In the genomic region with DNA sequence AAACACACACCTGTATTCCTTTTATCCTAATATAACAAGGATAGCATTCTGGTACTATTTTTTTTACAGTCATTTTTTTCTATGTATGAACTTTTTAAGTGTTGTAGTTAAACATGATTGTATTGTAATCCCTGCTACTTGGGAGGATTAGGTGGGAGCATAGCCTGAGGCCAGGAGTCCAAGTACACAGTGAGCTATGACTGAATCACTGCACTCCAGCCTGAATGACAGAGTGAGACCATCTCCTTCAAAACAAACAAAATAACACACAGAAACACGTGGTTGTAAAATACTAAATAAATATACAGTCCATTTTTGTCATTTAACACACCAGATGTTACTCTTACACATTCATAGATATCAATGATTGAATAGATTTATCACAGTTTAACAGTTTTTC, we compare ENCODE assay signal across 26 cellular contexts. TPM values are rescaled to one million over a fixed set of nuclear protein-coding genes. Genes with fewer than 3 reads are reported as not detected.
DNase-seq lines count a peak whose midpoint lies in the region; ATAC-seq and TF ChIP-seq lines count a peak whose summit lies in the region.
"Had no signal": no experiment of that assay in that cellular context is flagged by ENCODE, and none has a peak within 500 bp of the region (broad histone marks: within the 10 kb centered on the region; RNA-seq: fewer than 3 reads in every experiment).

No MANE protein-coding gene starts in this region.

- peaks cover 38% of the 10 kb centered on the region for H3K36me3 ChIP-seq in IMR-90 (ENCODE audit: control insufficient read depth, insufficient read depth, low read length)
- peaks cover 74% of the 10 kb centered on the region for H3K36me3 ChIP-seq in RWPE2 (ENCODE audit: low read depth)
- peaks cover 23 to 51% (median 34%) of the 10 kb centered on the region in 4 donors for H3K36me3 ChIP-seq in upper lobe of left lung
- peaks cover 4 to 58% of the 10 kb centered on the region in 2 donors for H3K36me3 ChIP-seq in gastrocnemius medialis

- no peak overlapping the region for H3K27ac Mint-ChIP-seq in naive thymus-derived CD8-positive, alpha-beta T cell
- H3K27ac Mint-ChIP-seq: activated CD8-positive, alpha-beta memory T cell treated with anti-CD3 and anti-CD28 coated beads, Interleukin-2, amount 10 ng/mL, durations not matched to agents 7 days and 5 days; activated T-helper 17 cell treated with anti-CD3 and anti-CD28 coated beads, Interleukin-2, amount 50 U/mL, for 72 hours; CD4-positive, alpha-beta memory T cell had no signal

- H3K9ac ChIP-seq in IMR-90 (ENCODE audit: low read depth, low read length), result no peak overlapping the region

- no peaks in the 10 kb centered on the region for H3K27me3 Mint-ChIP-seq in naive thymus-derived CD8-positive, alpha-beta T cell
- H3K27me3 Mint-ChIP-seq: activated CD8-positive, alpha-beta memory T cell treated with anti-CD3 and anti-CD28 coated beads, Interleukin-2, amount 10 ng/mL, durations not matched to agents 7 days and 5 days; activated T-helper 17 cell treated with anti-CD3 and anti-CD28 coated beads, Interleukin-2, amount 50 U/mL, for 72 hours; CD4-positive, alpha-beta memory T cell had no signal

- DNase-seq in DMS53 treated with DMSO at 0.1 percent for 48 hours (lab: John Stamatoyannopoulos, UW; ENCODE audit: unreplicated experiment), result peak; percentile 13
- DNase-seq in IMR-90, result peak; percentile 54
- DNase-seq in RWPE2 (ENCODE audit: low spot score), result no peak
- peak; percentile 40 to 59 for DNase-seq in foreskin fibroblast
- no peak for DNase-seq in naive thymus-derived CD8-positive, alpha-beta T cell
- DNase-seq in upper lobe of left lung, result no peak
- no peak for DNase-seq in gastrocnemius medialis
- DNase-seq: activated CD8-positive, alpha-beta memory T cell treated with anti-CD3 and anti-CD28 coated beads, Interleukin-2, amount 10 ng/mL, durations not matched to agents 7 days and 5 days; adrenal gland; CD4-positive, alpha-beta memory T cell; central memory CD4-positive, alpha-beta T cell; DND-41; hippocampal formation; kidney glomerular epithelial cell; midbrain; NCI-H1417 treated with DMSO at 0.1 percent for 48 hours; NCI-H446; psoas muscle; stimulated activated CD8-positive, alpha-beta memory T cell treated with anti-CD3 and anti-CD28 coated beads, Interleukin-4, amount 100 ng/mL, for 48 hours; substantia nigra; T1000 had no signal

- no peak overlapping the region for H4K91ac ChIP-seq in IMR-90 (ENCODE audit: insufficient read depth, low read depth, low read length)

- dilution Hi-C loops in IMR-90 (cut with HindIII; ENCODE audit: low sequenced_read_pairs, unreplicated experiment), result no loop called here

- H3K27me3 ChIP-seq in IMR-90 (ENCODE audit: control insufficient read depth, insufficient read depth, low read length) (no peaks in the 10 kb centered on the region), RWPE2 (ENCODE audit: insufficient read depth, poor library complexity, severe bottlenecking) (no peaks in the 10 kb centered on the region), upper lobe of left lung (no peaks in the 10 kb centered on the region), gastrocnemius medialis (no peaks in the 10 kb centered on the region)
- H3K27me3 ChIP-seq: adrenal gland, esophagus muscularis mucosa, vagina had no signal

- POLR2A ChIA-PET in IMR-90 (lab: Charles Lee; ENCODE audit: unreplicated experiment), result no interaction called here
- POLR2A ChIA-PET in naive thymus-derived CD8-positive, alpha-beta T cell (lab: Charles Lee), result no interaction called here

- no peak overlapping the region for H2AK5ac ChIP-seq in IMR-90 (ENCODE audit: low read depth, low read length)

- ATAC-seq in IMR-90 (ENCODE audit: low read depth) (no peak), RWPE2 (ENCODE audit: low read depth) (peak; percentile 74), HG02610 (IDR thresholded peaks at IDR 0.05; ENCODE audit: unreplicated experiment) (no peak), upper lobe of left lung (ENCODE audit: low FRiP score in 2 of 2) (no peak), gastrocnemius medialis (no peak)
- ATAC-seq in naive thymus-derived CD8-positive, alpha-beta T cell, result no peak
- ATAC-seq: activated CD8-positive, alpha-beta memory T cell treated with anti-CD3 and anti-CD28 coated beads, Interleukin-2, amount 10 ng/mL, durations not matched to agents 7 days and 5 days; activated T-helper 17 cell treated with anti-CD3 and anti-CD28 coated beads, Interleukin-2, amount 50 U/mL, for 72 hours; psoas muscle had no signal

- H3K9me3 ChIP-seq in IMR-90 (ENCODE audit: control insufficient read depth, insufficient read depth, low read length) (peaks cover 24% of the 10 kb centered on the region), RWPE2 (ENCODE audit: severe bottlenecking) (peaks cover 21% of the 10 kb centered on the region), upper lobe of left lung (peaks cover 10 to 19% (median 17%) of the 10 kb centered on the region in 4 donors), gastrocnemius medialis (peaks cover 0 to 15% (median 2%) of the 10 kb centered on the region in 3 donors)
- H3K9me3 ChIP-seq: vagina had no signal

- TF ChIP-seq POLR2A in IMR-90 (IDR thresholded peaks at IDR 0.05; ENCODE audit: low read depth, low read length) (no peak), upper lobe of left lung (IDR thresholded peaks at IDR 0.05) (no peak), gastrocnemius medialis (IDR thresholded peaks at IDR 0.05) (no peak)

- CTCF ChIA-PET in IMR-90 (lab: Yijun Ruan, JAX), result no interaction called here

- TF ChIP-seq RAD21 in IMR-90 (IDR thresholded peaks at IDR 0.05; ENCODE audit: low read length), result no peak

- H4K8ac ChIP-seq in IMR-90 (ENCODE audit: low read depth in 2 of 2, low read length in 2 of 2), result no peak overlapping the region

- H2BK15ac ChIP-seq in IMR-90 (ENCODE audit: low read depth, low read length), result no peak overlapping the region

- H3K14ac ChIP-seq in IMR-90 (replicated peaks; ENCODE audit: low read depth, low read length), result no peak overlapping the region

- H3K4me3 ChIP-seq in IMR-90 (ENCODE audit: insufficient read depth, low read depth, low read length) (no peak overlapping the region), RWPE2 (ENCODE audit: severe bottlenecking) (no peak overlapping the region), foreskin fibroblast (ENCODE audit: low read depth in 1 of 2, low read length in 2 of 2) (no peak overlapping the region), upper lobe of left lung (no peak overlapping the region), gastrocnemius medialis (no peak overlapping the region)
- H3K4me3 ChIP-seq: adrenal gland, esophagus muscularis mucosa, psoas muscle, vagina had no signal

- peaks cover 6 to 21% of the 10 kb centered on the region in 2 experiments; a peak in 3 of 4 replicates for H3K79me1 ChIP-seq in IMR-90 (ENCODE audit: low read depth in 1 of 2, low read length in 2 of 2)

- no peak overlapping the region for H3K4me3 Mint-ChIP-seq in naive thymus-derived CD8-positive, alpha-beta T cell
- H3K4me3 Mint-ChIP-seq: activated CD8-positive, alpha-beta memory T cell treated with anti-CD3 and anti-CD28 coated beads, Interleukin-2, amount 10 ng/mL, durations not matched to agents 7 days and 5 days; activated T-helper 17 cell treated with anti-CD3 and anti-CD28 coated beads, Interleukin-2, amount 50 U/mL, for 72 hours; CD4-positive, alpha-beta memory T cell; neural crest cell had no signal

- H3K18ac ChIP-seq in IMR-90 (ENCODE audit: low read depth, low read length), result no peak overlapping the region

- H3K9me1 ChIP-seq in IMR-90 (ENCODE audit: insufficient read depth, low read length), result no peaks in the 10 kb centered on the region

- no peaks in the 10 kb centered on the region for H4K20me1 ChIP-seq in IMR-90 (ENCODE audit: insufficient read depth, low read length)

- H3K4ac ChIP-seq in IMR-90 (ENCODE audit: low read depth, low read length), result no peak overlapping the region

- no peak overlapping the region for H3K23ac ChIP-seq in IMR-90 (ENCODE audit: low read depth, low read length)

- no peak overlapping the region for H3K4me2 ChIP-seq in IMR-90 (ENCODE audit: low read depth, low read length)

- H3K36me3 Mint-ChIP-seq in naive thymus-derived CD8-positive, alpha-beta T cell, result peaks cover 39 to 77% (median 75%) of the 10 kb centered on the region in 3 donors

- H3K4me1 Mint-ChIP-seq in naive thymus-derived CD8-positive, alpha-beta T cell, result peaks cover 0 to 2% (median 0%) of the 10 kb centered on the region in 4 donors
- H3K4me1 Mint-ChIP-seq: activated CD8-positive, alpha-beta memory T cell treated with anti-CD3 and anti-CD28 coated beads, Interleukin-2, amount 10 ng/mL, durations not matched to agents 7 days and 5 days; activated T-helper 17 cell treated with anti-CD3 and anti-CD28 coated beads, Interleukin-2, amount 50 U/mL, for 72 hours; CD4-positive, alpha-beta memory T cell; neural crest cell had no signal

- H2BK120ac ChIP-seq in IMR-90 (ENCODE audit: low read depth, low read length), result no peak overlapping the region

- H2AK9ac ChIP-seq in IMR-90 (replicated peaks; ENCODE audit: low read depth, low read length, poor library complexity), result no peak overlapping the region

- BruUV-seq in IMR-90 (replicated peaks; lab: Mats Ljungman, UMichigan), result no TSS peak

- intact Hi-C loops in IMR-90 (cut with micrococcal nuclease) (no loop called here), gastrocnemius medialis (cut with DNase I; ENCODE audit: low total_unique reads) (no loop called here)

- no peak for TF ChIP-seq EP300 in upper lobe of left lung (IDR thresholded peaks at IDR 0.05)

- H2AFZ ChIP-seq in IMR-90 (replicated peaks; ENCODE audit: low read length, poor library complexity), result no peak overlapping the region

- no CpG with 5 or more reads among the region's 1 CpG for WGBS in IMR-90 (ENCODE audit: extremely low coverage in 2 of 2, insufficient read length in 1 of 2), 2 experiments
- 29 to 41% methylated on average over 1 of the region's 1 CpG for WGBS in upper lobe of left lung, 2 donors

- H3K4me1 ChIP-seq in IMR-90 (ENCODE audit: control insufficient read depth, insufficient read depth, low read length) (no peaks in the 10 kb centered on the region), RWPE2 (ENCODE audit: insufficient read depth, poor library complexity, severe bottlenecking) (no peaks in the 10 kb centered on the region), upper lobe of left lung (no peaks in the 10 kb centered on the region), gastrocnemius medialis (no peaks in the 10 kb centered on the region)
- H3K4me1 ChIP-seq: adrenal gland, esophagus muscularis mucosa, psoas muscle, vagina had no signal

- H3K27ac ChIP-seq in IMR-90 (ENCODE audit: insufficient read depth, low read length), result no peak overlapping the region
- no peak overlapping the region for H3K27ac ChIP-seq in RWPE2 (ENCODE audit: poor library complexity, severe bottlenecking)
- no peak overlapping the region for H3K27ac ChIP-seq in upper lobe of left lung
- H3K27ac ChIP-seq in gastrocnemius medialis, result no peak overlapping the region
- H3K27ac ChIP-seq: adrenal gland, esophagus muscularis mucosa, psoas muscle, vagina had no signal

- in situ Hi-C loops in IMR-90 (cut with MboI; ENCODE audit: low sequenced_read_pairs) (no loop called here), gastrocnemius medialis (cut with MboI; ENCODE audit: low sequenced_read_pairs in 4 of 4) (no loop called here)

- no peak overlapping the region for H3K56ac ChIP-seq in IMR-90 (ENCODE audit: extremely low read depth, insufficient read depth, low read length)

- H2BK20ac ChIP-seq in IMR-90 (ENCODE audit: low read depth, low read length), result no peak overlapping the region

- TF ChIP-seq CTCF in IMR-90 (conservative IDR thresholded peaks at IDR 0.05; ENCODE audit: low read depth, low read length) (no peak), RWPE2 (IDR thresholded peaks at IDR 0.05; ENCODE audit: poor library complexity, severe bottlenecking) (no peak), foreskin fibroblast (IDR thresholded peaks at IDR 0.05; ENCODE audit: low read depth, low read length) (no peak), upper lobe of left lung (IDR thresholded peaks at IDR 0.05) (no peak), gastrocnemius medialis (IDR thresholded peaks at IDR 0.05 in 4 of 5, conservative IDR thresholded peaks at IDR 0.05 in 1 of 5) (no peak)

- peaks cover 0 to 39% (median 24%) of the 10 kb centered on the region in 9 donors for H3K9me3 Mint-ChIP-seq in naive thymus-derived CD8-positive, alpha-beta T cell

- no peak overlapping the region for H2BK5ac ChIP-seq in IMR-90 (ENCODE audit: low read depth, low read length, poor library complexity, severe bottlenecking)

- no peak overlapping the region for H4K5ac ChIP-seq in IMR-90 (ENCODE audit: low read depth, low read length)

RNA-seq across cellular contexts. Expression of a gene that starts 56.9 kb away (rescaled TPM):
- total RNA-seq in IMR-90 (2012; rRNA removed) (46.1 and 66.1 TPM in 2 replicates), upper lobe of left lung (100 to 1,000 TPM in 2 of 6 donors, 10 to 100 TPM in 4; 44.5 to 131 (median 80.0) TPM), gastrocnemius medialis (10 to 100 TPM; 35.3 to 63.9 (median 47.1) TPM)
- polyA plus RNA-seq in IMR-90 (2012; rRNA removed), result 27.5 and 33.1 TPM in 2 replicates
- polyA plus RNA-seq in IMR-90 (2012; cell fraction: cytosol; rRNA removed), result 74.9 and 171 TPM in 2 replicates
- 104 and 109 TPM in 2 replicates for polyA plus RNA-seq in IMR-90 (2012; cell fraction: nucleus; rRNA removed; ENCODE audit: low replicate concordance)
- total RNA-seq in naive thymus-derived CD8-positive, alpha-beta T cell, result 10 to 100 TPM; 51.1 to 55.5 TPM
- polyA plus RNA-seq in naive thymus-derived CD8-positive, alpha-beta T cell, result 10 to 100 TPM; 12.1 to 20.4 (median 17.2) TPM

Comparison
In these comparisons a context has a peak if more than half of its experiments do, and no peak if none do; other contexts are left out.
1. DNase-seq: peak in DMS53 treated with DMSO at 0.1 percent for 48 hours (single experiment), IMR-90 (single experiment) and foreskin fibroblast (2 of 2); none in RWPE2 (single experiment), naive thymus-derived CD8-positive, alpha-beta T cell (0 of 10), upper lobe of left lung (0 of 2) and gastrocnemius medialis (0 of 2).